In the genomic region with DNA sequence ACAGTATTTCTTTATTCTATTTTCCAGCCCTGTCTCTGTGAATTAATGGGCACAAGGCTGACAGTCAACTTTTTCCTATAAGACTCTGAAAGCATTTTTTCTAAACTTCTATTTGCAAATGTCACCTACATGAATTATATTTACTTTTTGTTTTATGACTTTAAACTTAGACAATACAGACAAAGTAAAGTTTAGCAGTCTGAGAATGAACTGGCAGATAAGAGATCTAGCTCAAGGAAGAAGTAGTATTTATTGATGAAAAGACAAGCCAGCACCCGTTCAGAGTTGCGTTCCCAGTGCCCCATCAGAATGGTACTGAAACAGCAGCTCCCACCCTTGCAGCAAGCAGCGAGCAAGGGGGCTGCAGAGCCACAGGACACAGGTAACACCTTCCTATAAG, we compare ENCODE assay signal across 22 cellular contexts.
"Had no signal": no experiment of that assay in that cellular context is flagged by ENCODE, and none has a peak within 500 bp of the region (broad histone marks: within the 10 kb centered on the region; RNA-seq: fewer than 3 reads in every experiment).

No MANE protein-coding gene starts in this region.

- H3K27me3 Mint-ChIP-seq: activated CD4-positive, alpha-beta memory T cell treated with anti-CD3 and anti-CD28 coated beads for 36 hours; activated naive CD8-positive, alpha-beta T cell; activated T-helper 17 cell treated with anti-CD3 and anti-CD28 coated beads, Interleukin-2, amount 50 U/mL, for 72 hours had no signal

- H3K36me3 ChIP-seq: brain microvascular endothelial cell, cardiac muscle cell had no signal

- H3K27ac Mint-ChIP-seq: activated CD4-positive, alpha-beta memory T cell treated with anti-CD3 and anti-CD28 coated beads for 36 hours; activated CD4-positive, alpha-beta T cell treated with anti-CD3 and anti-CD28 coated beads, Interleukin-2, amount 10 ng/mL, durations not matched to agents 7 days and 5 days; activated naive CD4-positive, alpha-beta T cell treated with anti-CD3 and anti-CD28 coated beads for 36 hours; activated naive CD8-positive, alpha-beta T cell; activated T-helper 17 cell treated with anti-CD3 and anti-CD28 coated beads, Interleukin-2, amount 50 U/mL, for 72 hours had no signal

- H3K4me3 ChIP-seq: cardiac muscle cell, K562 had no signal

- H3K27me3 ChIP-seq: brain microvascular endothelial cell, cardiac muscle cell had no signal

- H3K36me3 Mint-ChIP-seq: activated CD4-positive, alpha-beta memory T cell treated with anti-CD3 and anti-CD28 coated beads for 36 hours; activated naive CD8-positive, alpha-beta T cell had no signal

- H3K4me1 Mint-ChIP-seq: activated CD4-positive, alpha-beta T cell treated with anti-CD3 and anti-CD28 coated beads, Interleukin-2, amount 10 ng/mL, durations not matched to agents 7 days and 5 days; activated T-helper 17 cell treated with anti-CD3 and anti-CD28 coated beads, Interleukin-2, amount 50 U/mL, for 72 hours had no signal

- H3K27ac ChIP-seq: brain microvascular endothelial cell, cardiac muscle cell had no signal

- H3K4me3 Mint-ChIP-seq: activated CD4-positive, alpha-beta memory T cell treated with anti-CD3 and anti-CD28 coated beads for 36 hours; activated CD4-positive, alpha-beta T cell treated with anti-CD3 and anti-CD28 coated beads, Interleukin-2, amount 10 ng/mL, durations not matched to agents 7 days and 5 days; activated naive CD4-positive, alpha-beta T cell treated with anti-CD3 and anti-CD28 coated beads for 36 hours; activated naive CD8-positive, alpha-beta T cell; activated T-helper 17 cell treated with anti-CD3 and anti-CD28 coated beads, Interleukin-2, amount 50 U/mL, for 72 hours had no signal

- H3K9me3 Mint-ChIP-seq: activated CD4-positive, alpha-beta T cell treated with anti-CD3 and anti-CD28 coated beads, Interleukin-2, amount 10 ng/mL, durations not matched to agents 7 days and 5 days; activated naive CD4-positive, alpha-beta T cell treated with anti-CD3 and anti-CD28 coated beads for 36 hours; activated T-helper 17 cell treated with anti-CD3 and anti-CD28 coated beads, Interleukin-2, amount 50 U/mL, for 72 hours had no signal

- FAIRE-seq: K562, TTC549 had no signal

- ATAC-seq: activated T-helper 17 cell treated with anti-CD3 and anti-CD28 coated beads, Interleukin-2, amount 50 U/mL, for 72 hours; K562 had no signal

- DNase-seq: activated CD4-positive, alpha-beta memory T cell treated with anti-CD3 and anti-CD28 coated beads for 36 hours; activated CD4-positive, alpha-beta T cell treated with anti-CD3 and anti-CD28 coated beads, Interleukin-2, amount 10 ng/mL, durations not matched to agents 7 days and 5 days; activated CD4-positive, CD25-positive, alpha-beta regulatory T cell; activated CD8-positive, alpha-beta memory T cell treated with anti-CD3 and anti-CD28 coated beads for 24 hours; activated gamma-delta T cell; activated naive CD4-positive, alpha-beta T cell treated with anti-CD3 and anti-CD28 coated beads for 36 hours; activated T-cell treated with anti-CD3 and anti-CD28 coated beads, Interleukin-2, amount 50 U/mL, for 48 hours; brain microvascular endothelial cell; Karpas-422; NCI-H1417; NCI-H1930; NCI-H2171; NCI-H2227 treated with DMSO at 0.1 percent for 48 hours; NCI-H82; SIG-M5; T-helper 2 cell; T1000 had no signal
